In the genomic region with DNA sequence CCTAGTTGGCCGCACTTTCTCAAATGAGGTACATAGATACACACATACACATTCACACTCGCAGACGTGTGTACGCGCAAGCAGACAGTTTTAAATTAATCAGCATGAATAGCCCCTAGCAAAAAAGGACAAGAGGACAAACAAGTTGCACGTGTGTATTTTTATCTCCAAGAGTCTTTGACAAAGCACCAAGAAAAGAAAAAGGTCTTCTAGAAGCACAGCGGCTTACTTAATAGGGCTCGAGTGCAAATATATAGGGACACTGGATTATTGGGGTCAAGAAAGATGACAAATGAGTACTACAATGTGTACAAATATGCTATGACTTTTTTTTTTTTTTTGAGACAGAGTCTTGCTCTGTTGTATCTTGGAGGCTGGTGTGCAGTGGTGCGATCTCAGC, we compare ENCODE assay signal across 8 cellular contexts.
A peak's percentile ranks its signal among the peaks of the same experiment; 100 is the strongest.
DNase-seq lines count a peak whose midpoint lies in the region; ATAC-seq and TF ChIP-seq lines count a peak whose summit lies in the region.

No MANE protein-coding gene starts in this region.

- H3F3A ChIP-seq in OCI-LY1 (ENCODE audit: insufficient read depth, low read length) = no peaks in the 10 kb centered on the region

- no peaks in the 10 kb centered on the region for H3K9me3 Mint-ChIP-seq in stimulated activated memory B cell treated with anti-CD40 and anti-IgM and Interleukin-4, amounts not matched to agents 10 μg/mL and 1 μg/mL and 100 μg/mL, for 72 hours

- peaks cover 28% of the 10 kb centered on the region for H3K36me3 Mint-ChIP-seq in stimulated activated memory B cell treated with anti-CD40 and anti-IgM and Interleukin-4, amounts not matched to agents 10 μg/mL and 1 μg/mL and 100 μg/mL, for 72 hours

- H3K4me2 ChIP-seq in OCI-LY1 (ENCODE audit: low read length) = peak overlapping the region; percentile 87

- H3K27me3 ChIP-seq in OCI-LY1 (ENCODE audit: insufficient read depth, low read length) = no peaks in the 10 kb centered on the region

- H4K20me1 ChIP-seq in OCI-LY1 (ENCODE audit: insufficient read depth, low read length) = no peaks in the 10 kb centered on the region

- H3K4me3 Mint-ChIP-seq in stimulated activated memory B cell treated with anti-CD40 and anti-IgM and Interleukin-4, amounts not matched to agents 10 μg/mL and 1 μg/mL and 100 μg/mL, for 72 hours = peak overlapping the region; percentile 95

- no peak for ATAC-seq in stimulated activated memory B cell treated with anti-CD40 and anti-IgM and Interleukin-4, amounts not matched to agents 10 μg/mL and 1 μg/mL and 100 μg/mL, for 72 hours
- no peak for ATAC-seq in GM19395 (IDR thresholded peaks at IDR 0.05; ENCODE audit: unreplicated experiment)
- ATAC-seq in GM18870 (IDR thresholded peaks at IDR 0.05; ENCODE audit: unreplicated experiment) = no peak

- peak overlapping the region; percentile 95 for H3K27ac ChIP-seq in OCI-LY1 (ENCODE audit: low read depth, low read length, poor library complexity, severe bottlenecking)

- H3K9me3 ChIP-seq in OCI-LY1 (ENCODE audit: low read length) = no peaks in the 10 kb centered on the region

- peak; percentile 44 for DNase-seq in NCI-H345 (lab: John Stamatoyannopoulos, UW)
- no peak for DNase-seq in NCI-H345 treated with DMSO at 0.1 percent for 48 hours (lab: John Stamatoyannopoulos, UW; ENCODE audit: unreplicated experiment)
- no peak for DNase-seq in epithelial cell of esophagus (ENCODE audit: low read depth)
- no peak for DNase-seq in middle frontal gyrus (ENCODE audit: extremely low spot score, low spot score)

- peaks cover 32% of the 10 kb centered on the region for H3K36me3 ChIP-seq in OCI-LY1 (ENCODE audit: insufficient read depth, low read length)

- peaks cover 32% of the 10 kb centered on the region for H3K4me1 Mint-ChIP-seq in stimulated activated memory B cell treated with anti-CD40 and anti-IgM and Interleukin-4, amounts not matched to agents 10 μg/mL and 1 μg/mL and 100 μg/mL, for 72 hours

- H3K4me3 ChIP-seq in OCI-LY1 (ENCODE audit: low read depth, low read length, poor library complexity, severe bottlenecking) (peak overlapping the region; percentile 86), epithelial cell of esophagus (ENCODE audit: low read length) (peak overlapping the region; percentile 52)

- no peaks in the 10 kb centered on the region for H3K9me2 ChIP-seq in OCI-LY1 (ENCODE audit: low read depth, low read length)

- H2AFZ ChIP-seq in OCI-LY1 (ENCODE audit: low read length) = no peak overlapping the region

- H3K9ac ChIP-seq in OCI-LY1 (ENCODE audit: low read length) = peak overlapping the region; percentile 87

- TF ChIP-seq CTCF in OCI-LY1 (IDR thresholded peaks at IDR 0.05; ENCODE audit: low read length) (no peak), epithelial cell of esophagus (IDR thresholded peaks at IDR 0.05; ENCODE audit: insufficient read depth, low read depth, low read length, missing control alignments) (no peak)

- no peaks in the 10 kb centered on the region for H3K27me3 Mint-ChIP-seq in stimulated activated memory B cell treated with anti-CD40 and anti-IgM and Interleukin-4, amounts not matched to agents 10 μg/mL and 1 μg/mL and 100 μg/mL, for 72 hours

- H3K79me2 ChIP-seq in OCI-LY1 (ENCODE audit: insufficient read depth, low read length) = peaks cover 37% of the 10 kb centered on the region

- H3K4me1 ChIP-seq in OCI-LY1 (ENCODE audit: insufficient read depth, low read length, severe bottlenecking) = peaks cover 29% of the 10 kb centered on the region

- H3K27ac Mint-ChIP-seq in stimulated activated memory B cell treated with anti-CD40 and anti-IgM and Interleukin-4, amounts not matched to agents 10 μg/mL and 1 μg/mL and 100 μg/mL, for 72 hours = peak overlapping the region; percentile 92
